ENCODE assay signal across 1 cellular context in genomic region chr5:96597441-96598020, GRCh38.
TF ChIP-seq lines count a peak whose summit lies in the region.

No MANE protein-coding gene starts in this region.

TF ChIP-seq in GM23338, 12 proteins besides CTCF, POLR2A, EP300 and RAD21 (continued from another document):
- TF ChIP-seq REST (IDR thresholded peaks at IDR 0.05; ENCODE audit: unreplicated experiment), result no peak
- TF ChIP-seq NANOG (IDR thresholded peaks at IDR 0.05; ENCODE audit: borderline replicate concordance), result no peak
